ENCODE assay signal across 8 cellular contexts in genomic region chr6:159788276-159788675, GRCh38. TPM values are rescaled to one million over a fixed set of nuclear protein-coding genes. Genes with fewer than 3 reads are reported as not detected.
DNase-seq lines count a peak whose midpoint lies in the region; ATAC-seq and TF ChIP-seq lines count a peak whose summit lies in the region.

No MANE protein-coding gene starts in this region.

- H3K9me3 ChIP-seq in thoracic aorta = no peaks in the 10 kb centered on the region

- intact Hi-C loops in activated CD4-positive, alpha-beta T cell treated with anti-CD3 and anti-CD28 coated beads for 36 hours (cut with DNase I, micrococcal nuclease) = loop anchor here in 1 of 2 experiments (2.0 to 5.0 kb wide), 3 partner anchors 36 to 971 kb away; partner anchors contain the start of gene EZR

- H3K4me3 ChIP-seq in kidney epithelial cell (ENCODE audit: low read depth, low read length) (peak overlapping the region; percentile 99), thoracic aorta (peak overlapping the region; percentile 93)

- no peak for TF ChIP-seq CTCF in kidney epithelial cell (IDR thresholded peaks at IDR 0.05; ENCODE audit: insufficient read depth, low read length, poor library complexity, severe bottlenecking)
- TF ChIP-seq CTCF in thoracic aorta (IDR thresholded peaks at IDR 0.05) = no peak

- H3K4me1 ChIP-seq in thoracic aorta (ENCODE audit: control insufficient read depth in 1 of 2, low read depth in 2 of 2) = peaks cover 24 to 41% of the 10 kb centered on the region in 2 donors

- H3K4me1 Mint-ChIP-seq in activated CD4-positive, alpha-beta T cell treated with anti-CD3 and anti-CD28 coated beads for 36 hours = peaks cover 60% of the 10 kb centered on the region
- peaks cover 52% of the 10 kb centered on the region for H3K4me1 Mint-ChIP-seq in activated naive CD8-positive, alpha-beta T cell treated with anti-CD3 and anti-CD28 coated beads for 36 hours

- POLR2A ChIA-PET in activated CD4-positive, alpha-beta T cell treated with anti-CD3 and anti-CD28 coated beads for 36 hours (lab: Charles Lee) = interaction anchor here (2.4 to 5.6 kb wide), 3 partner anchors 28 to 95 kb away, joined by 15 to 44 read pairs (median 24); partner anchors contain the start of genes ACAT2, SOD2 and WTAP

- peaks cover 75% of the 10 kb centered on the region for H3K36me3 Mint-ChIP-seq in activated CD4-positive, alpha-beta T cell treated with anti-CD3 and anti-CD28 coated beads for 36 hours (ENCODE audit: low read depth)
- H3K36me3 Mint-ChIP-seq in activated naive CD8-positive, alpha-beta T cell treated with anti-CD3 and anti-CD28 coated beads for 36 hours = peaks cover 52% of the 10 kb centered on the region

- no peak for ATAC-seq in activated CD4-positive, alpha-beta T cell treated with anti-CD3 and anti-CD28 coated beads for 36 hours
- ATAC-seq in thoracic aorta (ENCODE audit: insufficient number of reproducible peaks, low FRiP score, low read depth) (no peak), HG03521 (IDR thresholded peaks at IDR 0.05; ENCODE audit: unreplicated experiment) (no peak)
- ATAC-seq in activated CD4-positive, CD25-positive, alpha-beta regulatory T cell treated with anti-CD3 and anti-CD28 coated beads, Interleukin-2, amount 50 U/mL, for 24 hours = no peak

- H3K27me3 Mint-ChIP-seq in activated CD4-positive, alpha-beta T cell treated with anti-CD3 and anti-CD28 coated beads for 36 hours = no peaks in the 10 kb centered on the region
- no peaks in the 10 kb centered on the region for H3K27me3 Mint-ChIP-seq in activated naive CD8-positive, alpha-beta T cell treated with anti-CD3 and anti-CD28 coated beads for 36 hours

- H3K27ac ChIP-seq in thoracic aorta = peak overlapping the region; percentile 42 to 89

- no peaks in the 10 kb centered on the region for H3K9me3 Mint-ChIP-seq in activated CD4-positive, alpha-beta T cell treated with anti-CD3 and anti-CD28 coated beads for 36 hours (ENCODE audit: low read depth)
- no peaks in the 10 kb centered on the region for H3K9me3 Mint-ChIP-seq in activated naive CD8-positive, alpha-beta T cell treated with anti-CD3 and anti-CD28 coated beads for 36 hours

- H3K4me3 Mint-ChIP-seq in activated CD4-positive, alpha-beta T cell treated with anti-CD3 and anti-CD28 coated beads for 36 hours = peak overlapping the region; percentile 86
- H3K4me3 Mint-ChIP-seq in activated naive CD8-positive, alpha-beta T cell treated with anti-CD3 and anti-CD28 coated beads for 36 hours = peak overlapping the region; percentile 90

- DNase-seq in activated CD4-positive, alpha-beta T cell treated with anti-CD3 and anti-CD28 coated beads for 36 hours = peak; percentile 38
- DNase-seq in activated CD4-positive, alpha-beta T cell treated with anti-CD3 and anti-CD28 coated beads for 1 hour = no peak
- DNase-seq in activated naive CD8-positive, alpha-beta T cell treated with anti-CD3 and anti-CD28 coated beads for 36 hours = peak; percentile 12
- DNase-seq in kidney epithelial cell (ENCODE audit: low read depth) (no peak), thoracic aorta (ENCODE audit: low spot score) (no peak), SIG-M5 treated with dmso at 0.1 percent for 504 hours (lab: John Stamatoyannopoulos, UW; ENCODE audit: unreplicated experiment) (no peak)

- H3K36me3 ChIP-seq in kidney epithelial cell (ENCODE audit: control insufficient read depth, insufficient read depth, low read length) (peaks cover 1% of the 10 kb centered on the region), thoracic aorta (peaks cover 14% of the 10 kb centered on the region)

- H3K27ac Mint-ChIP-seq in activated CD4-positive, alpha-beta T cell treated with anti-CD3 and anti-CD28 coated beads for 36 hours = peak overlapping the region; percentile 99
- peak overlapping the region; percentile 95 for H3K27ac Mint-ChIP-seq in activated naive CD8-positive, alpha-beta T cell treated with anti-CD3 and anti-CD28 coated beads for 36 hours

- H3K27me3 ChIP-seq in kidney epithelial cell (ENCODE audit: control insufficient read depth, insufficient read depth, low read length) (no peaks in the 10 kb centered on the region), thoracic aorta (replicated peaks; ENCODE audit: insufficient read depth) (no peaks in the 10 kb centered on the region)

- CTCF ChIA-PET in activated CD4-positive, alpha-beta T cell treated with anti-CD3 and anti-CD28 coated beads for 36 hours (lab: Charles Lee) = no interaction called here

RNA-seq across cellular contexts. Expression of gene TCP1, which starts 1.1 kb away (rescaled TPM):
- total RNA-seq in activated CD4-positive, alpha-beta T cell treated with anti-CD3 and anti-CD28 coated beads for 36 hours = 100 to 1,000 TPM; 358 to 496 TPM
- total RNA-seq in activated naive CD8-positive, alpha-beta T cell treated with anti-CD3 and anti-CD28 coated beads for 36 hours = 100 to 1,000 TPM; 627 to 631 TPM
- total RNA-seq in kidney epithelial cell (209 and 213 TPM in 2 replicates), thoracic aorta (100 to 1,000 TPM; 112 to 138 TPM)

RNA-seq across cellular contexts. Expression of gene MRPL18, which starts 2.0 kb away (rescaled TPM):
- 10 to 100 TPM; 83.7 to 84.4 TPM for total RNA-seq in activated CD4-positive, alpha-beta T cell treated with anti-CD3 and anti-CD28 coated beads for 36 hours
- 100 to 1,000 TPM; 106 to 108 TPM for total RNA-seq in activated naive CD8-positive, alpha-beta T cell treated with anti-CD3 and anti-CD28 coated beads for 36 hours
- 82.7 and 98.9 TPM in 2 replicates for total RNA-seq in kidney epithelial cell
- total RNA-seq in thoracic aorta = 10 to 100 TPM; 34.8 to 46.2 TPM

RNA-seq across cellular contexts. Expression of gene PNLDC1, which starts 11.8 kb away (rescaled TPM):
- total RNA-seq in activated CD4-positive, alpha-beta T cell treated with anti-CD3 and anti-CD28 coated beads for 36 hours = under 1 TPM; 0.11 TPM
- under 1 TPM in 1 of 2 experiments, not detected in 1; 0.31 TPM for total RNA-seq in activated naive CD8-positive, alpha-beta T cell treated with anti-CD3 and anti-CD28 coated beads for 36 hours
- not detected in 2 replicates for total RNA-seq in kidney epithelial cell
- total RNA-seq in thoracic aorta = under 1 TPM in 1 of 2 donors, not detected in 1; 0.54 TPM

RNA-seq across cellular contexts. Expression of gene ACAT2, which starts 26.4 kb away (rescaled TPM):
- total RNA-seq in activated CD4-positive, alpha-beta T cell treated with anti-CD3 and anti-CD28 coated beads for 36 hours = 10 to 100 TPM; 55.0 to 82.1 TPM
- 10 to 100 TPM; 67.8 to 68.4 TPM for total RNA-seq in activated naive CD8-positive, alpha-beta T cell treated with anti-CD3 and anti-CD28 coated beads for 36 hours
- total RNA-seq in kidney epithelial cell (26.6 and 34.1 TPM in 2 replicates), thoracic aorta (10 to 100 TPM in 1 of 2 donors, 1 to 10 TPM in 1; 8.1 to 11.1 TPM)

Comparison
In these comparisons a context has a peak if more than half of its experiments do, and no peak if none do; other contexts are left out.
1. DNase-seq: peak in activated CD4-positive, alpha-beta T cell treated with anti-CD3 and anti-CD28 coated beads for 36 hours (single experiment) and activated naive CD8-positive, alpha-beta T cell treated with anti-CD3 and anti-CD28 coated beads for 36 hours (single experiment); none in activated CD4-positive, alpha-beta T cell treated with anti-CD3 and anti-CD28 coated beads for 1 hour (single experiment), kidney epithelial cell (single experiment), thoracic aorta (single experiment) and SIG-M5 treated with dmso at 0.1 percent for 504 hours (single experiment).